ENCODE assay signal across 8 cellular contexts in the genomic region with DNA sequence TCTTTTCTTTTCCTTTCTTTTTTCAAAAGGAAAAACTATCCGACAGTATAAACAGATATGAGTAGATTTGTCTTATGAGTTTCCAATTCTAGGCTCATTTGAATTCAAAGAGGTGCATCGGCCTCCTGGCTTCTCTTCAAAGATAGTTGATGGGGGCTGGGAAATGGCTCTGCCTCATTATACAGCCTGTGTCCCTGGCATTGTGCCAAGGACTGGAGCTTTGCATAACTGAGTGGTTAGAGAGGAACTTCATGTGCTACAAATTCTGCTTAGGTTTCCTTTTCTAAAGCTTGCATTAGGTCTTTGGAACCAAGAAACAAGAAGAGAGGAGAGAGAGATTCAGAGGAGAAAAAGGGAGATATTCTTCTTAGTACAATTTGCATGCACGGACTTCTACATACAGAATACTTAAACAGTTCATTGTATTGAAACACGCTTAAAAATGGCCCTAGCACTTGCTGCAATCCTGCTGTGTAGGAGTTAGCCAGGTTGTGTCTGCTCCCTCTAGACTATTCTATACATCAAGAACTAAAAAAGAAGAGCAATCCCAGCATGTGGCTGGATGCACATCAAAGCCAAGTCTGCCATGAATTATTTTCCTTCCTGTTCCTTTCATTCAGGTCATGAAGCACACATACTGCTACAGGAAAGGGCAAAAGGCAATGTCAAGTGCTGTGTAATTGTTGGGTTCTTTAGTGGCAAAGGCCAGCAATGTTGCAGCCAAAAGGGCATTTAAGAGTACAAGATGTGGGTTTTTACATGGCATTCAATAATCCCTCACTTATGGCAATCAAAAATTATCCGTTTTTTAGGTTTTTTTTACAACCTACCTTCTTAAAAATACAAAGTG.
DNase-seq lines count a peak whose midpoint lies in the region; ATAC-seq and TF ChIP-seq lines count a peak whose summit lies in the region.

No MANE protein-coding gene starts in this region.

- H3K27me3 ChIP-seq in suprapubic skin, result no peaks in the 10 kb centered on the region

- no peak overlapping the region for H3K4me3 ChIP-seq in GM12864 (ENCODE audit: low read depth, low read length)
- H3K4me3 ChIP-seq in suprapubic skin, result no peak overlapping the region

- peak; percentile 71 for DNase-seq in GM12864 (ENCODE audit: low read depth)
- peak; percentile 11 for DNase-seq in KG1 (lab: John Stamatoyannopoulos, UW)
- peak; percentile 63 for DNase-seq in SK-MEL-5 (ENCODE audit: low read depth, low spot score)
- peak; percentile 78 for DNase-seq in left cardiac atrium
- peak; percentile 77 to 83 for DNase-seq in suprapubic skin (ENCODE audit: low spot score in 2 of 2)
- no peak for DNase-seq in GM13977 (ENCODE audit: low spot score)
- no peak for DNase-seq in HPDE6-E6E7 (ENCODE audit: extremely low spot score)

- H3K27ac ChIP-seq in suprapubic skin, result peak overlapping the region; percentile 46

- H3K36me3 ChIP-seq in suprapubic skin, result no peaks in the 10 kb centered on the region

- no peak for TF ChIP-seq EP300 in suprapubic skin (IDR thresholded peaks at IDR 0.05)

- peaks cover 22% of the 10 kb centered on the region for H3K4me1 ChIP-seq in suprapubic skin

- in situ Hi-C loops in SK-MEL-5 (cut with HindIII; ENCODE audit: low pct_unique_long_range_greater_than_20kb, low sequenced_read_pairs), result no loop called here
- in situ Hi-C loops in GM13977 (cut with MboI; ENCODE audit: low pct_unique_long_range_greater_than_20kb, low sequenced_read_pairs, unreplicated experiment), result no loop called here

- TF ChIP-seq POLR2A in suprapubic skin (IDR thresholded peaks at IDR 0.05), result no peak

- 50% methylated on average over 5 of the region's 5 CpGs for WGBS in suprapubic skin

- TF ChIP-seq CTCF in GM12864 (IDR thresholded peaks at IDR 0.05; ENCODE audit: low read depth, low read length, missing control alignments) (no peak), suprapubic skin (IDR thresholded peaks at IDR 0.05) (no peak), GM13977 (IDR thresholded peaks at IDR 0.05; ENCODE audit: extremely low read depth, insufficient read depth, missing control alignments) (no peak)

- intact Hi-C loops in left cardiac atrium (cut with DNase I), result no loop called here

- ATAC-seq in GM21619 (IDR thresholded peaks at IDR 0.05; ENCODE audit: unreplicated experiment) (peak; percentile 78), left cardiac atrium (peak; percentile 76 to 79)

- no peaks in the 10 kb centered on the region for H3K9me3 ChIP-seq in suprapubic skin

Comparison
In these comparisons a context has a peak if more than half of its experiments do, and no peak if none do; other contexts are left out.
1. DNase-seq: peak in GM12864 (single experiment), KG1 (single experiment), SK-MEL-5 (single experiment), left cardiac atrium (single experiment) and suprapubic skin (2 of 2); none in GM13977 (single experiment) and HPDE6-E6E7 (single experiment).